ENCODE assay signal across 18 cellular contexts in genomic region chr7:6708304-6708703, GRCh38. TPM values are rescaled to one million over a fixed set of nuclear protein-coding genes. Genes with fewer than 3 reads are reported as not detected.
DNase-seq lines count a peak whose midpoint lies in the region; ATAC-seq and TF ChIP-seq lines count a peak whose summit lies in the region.
"Had no signal": no experiment of that assay in that cellular context is flagged by ENCODE, and none has a peak within 500 bp of the region (broad histone marks: within the 10 kb centered on the region; RNA-seq: fewer than 3 reads in every experiment).

No MANE protein-coding gene starts in this region.

- peaks cover 7 to 13% (median 10%) of the 10 kb centered on the region in 4 donors for H3K36me3 ChIP-seq in upper lobe of left lung

- DNase-seq in activated T-cell treated with anti-CD3 and anti-CD28 coated beads, Interleukin-2, amount 50 U/mL, for 72 hours, result no peak
- DNase-seq in activated T-cell treated with anti-CD3 and anti-CD28 coated beads, Interleukin-2, amount 50 U/mL, for 1 hour, result no peak
- DNase-seq in dedifferentiated amniotic fluid mesenchymal stem cell (ENCODE audit: extremely low spot score), result peak; percentile 7
- no peak for DNase-seq in natural killer cell
- DNase-seq in upper lobe of left lung, result no peak
- DNase-seq in DMS53 treated with DMSO at 0.1 percent for 48 hours (lab: John Stamatoyannopoulos, UW; ENCODE audit: unreplicated experiment), result no peak
- no peak for DNase-seq in KG1 (lab: John Stamatoyannopoulos, UW)
- DNase-seq: DND-41, GF-D8, GM23248, NCI-H1417, NCI-H2029 treated with DMSO at 0.1 percent for 48 hours, NCI-H524 had no signal

- H3K27me3 Mint-ChIP-seq in activated T-cell treated with anti-CD3 and anti-CD28 coated beads, Interleukin-2, amount 50 U/mL, for 72 hours (ENCODE audit: low read depth), result no peaks in the 10 kb centered on the region
- no peaks in the 10 kb centered on the region for H3K27me3 Mint-ChIP-seq in IgD-negative memory B cell
- peaks cover 16% of the 10 kb centered on the region in 2 donors for H3K27me3 Mint-ChIP-seq in natural killer cell (ENCODE audit: low read depth in 2 of 2)

- H3K4me3 Mint-ChIP-seq in activated T-cell treated with anti-CD3 and anti-CD28 coated beads, Interleukin-2, amount 50 U/mL, for 72 hours, result peak overlapping the region; percentile 52 to 63
- H3K4me3 Mint-ChIP-seq in IgD-negative memory B cell (peak overlapping the region in 3 of 4 donors; percentile 12 to 87 (median 49)), natural killer cell (peak overlapping the region; percentile 32)
- H3K4me3 Mint-ChIP-seq: CD14-positive monocyte had no signal

- no peak overlapping the region for H3K27ac Mint-ChIP-seq in activated T-cell treated with anti-CD3 and anti-CD28 coated beads, Interleukin-2, amount 50 U/mL, for 72 hours
- peak overlapping the region in 1 of 3 donors; percentile 76 for H3K27ac Mint-ChIP-seq in IgD-negative memory B cell
- peak overlapping the region in 1 of 2 donors; percentile 58 for H3K27ac Mint-ChIP-seq in natural killer cell
- H3K27ac Mint-ChIP-seq: CD14-positive monocyte had no signal

- TF ChIP-seq CTCF in natural killer cell (IDR thresholded peaks at IDR 0.05), result no peak
- no peak for TF ChIP-seq CTCF in upper lobe of left lung (IDR thresholded peaks at IDR 0.05)

- 92 to 98% methylated on average over 3 of the region's 3 CpGs for WGBS in upper lobe of left lung, 2 donors

- peaks cover 26 to 34% of the 10 kb centered on the region in 2 donors for H3K36me3 Mint-ChIP-seq in activated T-cell treated with anti-CD3 and anti-CD28 coated beads, Interleukin-2, amount 50 U/mL, for 72 hours (ENCODE audit: insufficient read depth in 2 of 2)
- H3K36me3 Mint-ChIP-seq in IgD-negative memory B cell, result peaks cover 8% of the 10 kb centered on the region
- H3K36me3 Mint-ChIP-seq in natural killer cell, result no peaks in the 10 kb centered on the region

- H3K27ac ChIP-seq in upper lobe of left lung, result no peak overlapping the region
- H3K27ac ChIP-seq: A549, GM23248 had no signal

- H3K9me3 Mint-ChIP-seq in activated T-cell treated with anti-CD3 and anti-CD28 coated beads, Interleukin-2, amount 50 U/mL, for 72 hours, result peaks cover 8 to 11% of the 10 kb centered on the region in 2 donors
- H3K9me3 Mint-ChIP-seq in IgD-negative memory B cell (peaks cover 0 to 4% (median 2%) of the 10 kb centered on the region in 3 donors), natural killer cell (no peaks in the 10 kb centered on the region)

- peaks cover 33% of the 10 kb centered on the region for H3K4me1 Mint-ChIP-seq in activated T-cell treated with anti-CD3 and anti-CD28 coated beads, Interleukin-2, amount 50 U/mL, for 72 hours (ENCODE audit: low read depth)
- H3K4me1 Mint-ChIP-seq in IgD-negative memory B cell (peaks cover 18 to 24% (median 23%) of the 10 kb centered on the region in 3 donors), natural killer cell (peaks cover 31 to 32% of the 10 kb centered on the region in 2 donors)

- H3K27me3 ChIP-seq in upper lobe of left lung, result no peaks in the 10 kb centered on the region

- H3K9me3 ChIP-seq in upper lobe of left lung, result peaks cover 0 to 1% (median 0%) of the 10 kb centered on the region in 4 donors

- intact Hi-C loops in natural killer cell (cut with micrococcal nuclease), result no loop called here

- no peak for TF ChIP-seq EP300 in upper lobe of left lung (IDR thresholded peaks at IDR 0.05)

- no peak for TF ChIP-seq POLR2A in upper lobe of left lung (IDR thresholded peaks at IDR 0.05)

- peaks cover 25 to 27% (median 26%) of the 10 kb centered on the region in 4 donors for H3K4me1 ChIP-seq in upper lobe of left lung
- H3K4me1 ChIP-seq: A549 had no signal

- no peak overlapping the region for H3K4me3 ChIP-seq in upper lobe of left lung
- H3K4me3 ChIP-seq: A549, GM23248 had no signal

- no peak for ATAC-seq in activated T-cell treated with anti-CD3 and anti-CD28 coated beads, Interleukin-2, amount 50 U/mL, for 72 hours (replicated peaks in 1 of 2)
- no peak for ATAC-seq in natural killer cell
- ATAC-seq in upper lobe of left lung (ENCODE audit: low FRiP score in 2 of 2), result no peak
- ATAC-seq: A549, HCT116 had no signal

RNA-seq across cellular contexts. Expression of gene ZNF12, which starts 1.6 kb away (rescaled TPM):
- 10 to 100 TPM; 18.5 to 21.5 TPM for total RNA-seq in activated T-cell treated with anti-CD3 and anti-CD28 coated beads, Interleukin-2, amount 50 U/mL, for 72 hours
- polyA plus RNA-seq in IgD-negative memory B cell, result 27.8 TPM
- total RNA-seq in natural killer cell, result 10 to 100 TPM; 27.5 to 38.4 (median 28.1) TPM
- 10 to 100 TPM; 15.8 to 28.5 (median 23.9) TPM for total RNA-seq in upper lobe of left lung

RNA-seq across cellular contexts. Expression of gene RSPH10B2, which starts 45.6 kb away (rescaled TPM):
- total RNA-seq in activated T-cell treated with anti-CD3 and anti-CD28 coated beads, Interleukin-2, amount 50 U/mL, for 72 hours, result under 1 TPM in 1 of 2 donors, not detected in 1; 0.89 TPM
- polyA plus RNA-seq in IgD-negative memory B cell, result not detected
- total RNA-seq in natural killer cell (under 1 TPM; 0.12 to 0.54 (median 0.33) TPM), upper lobe of left lung (10 to 100 TPM in 1 of 6 donors, 1 to 10 TPM in 4, under 1 TPM in 1; 0.49 to 20.1 (median 4.3) TPM)
- total RNA-seq: GM23248, LHCN-M2 had no signal
- polyA plus RNA-seq: CD14-positive monocyte, GM23248 had no signal
